ENCODE assay signal across 10 cellular contexts in the genomic region with DNA sequence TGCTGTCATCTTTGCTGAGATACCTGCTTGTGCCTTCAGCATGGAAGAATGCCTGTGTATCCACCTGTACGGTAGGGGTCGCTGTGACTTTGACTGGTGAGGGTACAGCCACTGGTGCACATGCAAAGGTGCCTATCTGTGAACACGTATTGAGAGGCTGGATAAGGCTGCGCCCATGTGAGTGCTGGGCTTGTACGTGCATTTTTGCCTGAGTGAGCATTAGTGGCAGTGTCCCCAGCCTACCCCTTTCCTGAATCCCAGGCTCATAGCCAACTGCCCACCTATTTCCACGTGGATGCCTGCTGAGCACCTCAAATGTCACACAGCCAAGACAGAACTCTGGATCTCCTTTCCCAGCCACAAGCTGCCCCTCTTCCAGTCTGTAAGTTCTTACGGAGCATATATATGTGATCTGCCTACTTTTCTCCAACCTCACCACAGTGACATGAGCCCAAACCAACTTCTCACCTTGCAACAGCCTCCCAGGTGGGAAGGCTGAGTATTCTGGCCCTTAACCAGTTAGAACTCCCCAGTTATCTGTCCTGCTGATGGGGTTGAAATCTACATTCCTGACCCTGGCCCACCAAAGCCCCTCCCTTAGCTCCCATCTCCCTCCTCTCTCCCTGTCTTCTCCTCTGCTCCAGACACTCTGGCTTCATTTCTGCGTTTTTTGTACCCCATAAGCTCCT. TPM values are rescaled to one million over a fixed set of nuclear protein-coding genes. Genes with fewer than 3 reads are reported as not detected.
A peak's percentile ranks its signal among the peaks of the same experiment; 100 is the strongest.
DNase-seq lines count a peak whose midpoint lies in the region; ATAC-seq and TF ChIP-seq lines count a peak whose summit lies in the region.
"Had no signal": no experiment of that assay in that cellular context is flagged by ENCODE, and none has a peak within 500 bp of the region (broad histone marks: within the 10 kb centered on the region; RNA-seq: fewer than 3 reads in every experiment).

No MANE protein-coding gene starts in this region.

- H3K36me3 ChIP-seq in thyroid gland: no peaks in the 10 kb centered on the region

- no peaks in the 10 kb centered on the region for H3K27me3 ChIP-seq in thyroid gland

- peak; percentile 42 for TF ChIP-seq CTCF in RWPE1 (conservative IDR thresholded peaks at IDR 0.05; ENCODE audit: low read depth)
- peak; percentile 45 to 82 (median 72) for TF ChIP-seq CTCF in thyroid gland (IDR thresholded peaks at IDR 0.05)

- H3K4me3 ChIP-seq in thyroid gland (replicated peaks in 1 of 3): no peak overlapping the region

- CTCF ChIA-PET in RWPE1 (lab: Yijun Ruan, JAX): interaction anchor here (0.6 to 1.0 kb wide), 5 partner anchors 14 to 595 kb away, joined by 3 to 5 read pairs (median 4); no protein-coding TSS in a partner anchor

- peak overlapping the region; percentile 5; the same call in 1 of the 2 replicates for H3K27ac ChIP-seq in RWPE1
- peak overlapping the region; percentile 90 to 97 (median 92) for H3K27ac ChIP-seq in thyroid gland

- peak; percentile 19 for DNase-seq in activated CD4-positive, alpha-beta T cell treated with anti-CD3 and anti-CD28 coated beads for 48 hours
- no peak for DNase-seq in activated CD4-positive, alpha-beta T cell treated with anti-CD3 and anti-CD28 coated beads for 1 hour
- DNase-seq in RWPE1 (ENCODE audit: low spot score): no peak
- DNase-seq in iPS-NIHi11 (ENCODE audit: low spot score): peak; percentile 48
- peak; percentile 91 to 95 for DNase-seq in thyroid gland
- no peak for DNase-seq in activated gamma-delta T cell (lab: John Stamatoyannopoulos, UW)
- no peak for DNase-seq in cerebellar nuclear complex (lab: John Stamatoyannopoulos, UW)
- DNase-seq: NCI-H446; stimulated activated CD4-positive, alpha-beta T cell treated with anti-CD3 and anti-CD28 coated beads, Interleukin-12 subunit alpha, Interleukin-12 subunit beta, amount 100 ng/mL, for 4 hours had no signal

- peak in 1 of 2 donors; percentile 68 for TF ChIP-seq POLR2A in thyroid gland (IDR thresholded peaks at IDR 0.05)

- WGBS in thyroid gland, 2 donors: 32 to 35% methylated on average over 4 to 8 of the region's 8 CpGs

- POLR2A ChIA-PET in RWPE1 (lab: Yijun Ruan, JAX; ENCODE audit: low non-redundant PET): no interaction called here

- H3K4me1 ChIP-seq in thyroid gland: peaks cover 37 to 50% of the 10 kb centered on the region in 2 donors

- ATAC-seq in GM19324 (IDR thresholded peaks at IDR 0.05; ENCODE audit: low FRiP score, unreplicated experiment): no peak

- no peaks in the 10 kb centered on the region for H3K9me3 ChIP-seq in thyroid gland

- intact Hi-C loops in thyroid gland (cut with DNase I): no loop called here

RNA-seq across cellular contexts. Expression of a gene that starts 1.1 kb away (rescaled TPM):
- 10 to 100 TPM; 33.7 to 53.0 (median 51.1) TPM for total RNA-seq in thyroid gland

RNA-seq across cellular contexts. Expression of a gene that starts 19.1 kb away (rescaled TPM):
- total RNA-seq in thyroid gland: 10 to 100 TPM; 20.2 to 49.6 (median 36.1) TPM

RNA-seq across cellular contexts. Expression of a gene that starts 57.1 kb away (rescaled TPM):
- 1 to 10 TPM; 1.8 to 4.2 (median 2.1) TPM for total RNA-seq in thyroid gland

Comparison
In these comparisons a context has a peak if more than half of its experiments do, and no peak if none do; other contexts are left out.
1. DNase-seq: peak in activated CD4-positive, alpha-beta T cell treated with anti-CD3 and anti-CD28 coated beads for 48 hours (single experiment), iPS-NIHi11 (single experiment) and thyroid gland (2 of 2); none in activated CD4-positive, alpha-beta T cell treated with anti-CD3 and anti-CD28 coated beads for 1 hour (single experiment), RWPE1 (single experiment), activated gamma-delta T cell (single experiment) and cerebellar nuclear complex (0 of 2).